36 cellular contexts compared by ENCODE assay signal in genomic region chr1:26344147-26344920, GRCh38. TPM values are rescaled to one million over a fixed set of nuclear protein-coding genes. Genes with fewer than 3 reads are reported as not detected.
"Had no signal": no experiment of that assay in that cellular context is flagged by ENCODE, and none has a peak within 500 bp of the region (broad histone marks: within the 10 kb centered on the region; RNA-seq: fewer than 3 reads in every experiment).

No MANE protein-coding gene starts in this region.

- H3K4me1 ChIP-seq: gastrocnemius medialis had no signal

- DNase-seq: activated CD4-positive, alpha-beta memory T cell treated with anti-CD3 and anti-CD28 coated beads for 36 hours; activated CD4-positive, alpha-beta T cell treated with anti-CD3 and anti-CD28 coated beads, Interleukin-2, amount 10 ng/mL, durations not matched to agents 24 days and 14 days; activated CD4-positive, CD25-positive, alpha-beta regulatory T cell treated with anti-CD3 and anti-CD28 coated beads, Interleukin-2, amount 50 U/mL, for 72 hours; activated CD8-positive, alpha-beta memory T cell treated with anti-CD3 and anti-CD28 coated beads, Interleukin-2, amount 50 U/mL, for 4 hours; activated effector memory CD4-positive, alpha-beta T cell treated with anti-CD3 and anti-CD28 coated beads, Interleukin-2, amount 50 U/mL, for 16 hours; activated naive CD4-positive, alpha-beta T cell treated with anti-CD3 and anti-CD28 coated beads for 36 hours; activated naive CD8-positive, alpha-beta T cell treated with anti-CD3 and anti-CD28 coated beads, Interleukin-2, amount 10 ng/mL, durations not matched to agents 7 days and 5 days; activated T-cell treated with anti-CD3 and anti-CD28 coated beads, Interleukin-2, amount 50 U/mL, for 1 hour; amniotic stem cell; caudate nucleus; cortex of kidney; effector memory CD8-positive, alpha-beta T cell; erythroblast; gastrocnemius medialis; left cardiac atrium; left ventricle myocardium superior; ovary; small intestine; stimulated activated CD4-positive, alpha-beta T cell treated with anti-CD3 and anti-CD28 coated beads, Interleukin-4, amount 100 ng/mL, for 24 hours; T-helper 2 cell; trophoblast cell had no signal

- H3K36me3 ChIP-seq: gastrocnemius medialis, neutrophil, ovary, thoracic aorta had no signal

- ATAC-seq: effector memory CD8-positive, alpha-beta T cell; gastrocnemius medialis; left cardiac atrium; left ventricle myocardium superior; sciatic nerve; stimulated activated effector memory CD8-positive, alpha-beta T cell treated with anti-CD3 and anti-CD28 coated beads, Interleukin-12 subunit alpha, Interleukin-12 subunit beta, amount 100 ng/mL, for 72 hours had no signal

- H3K4me3 Mint-ChIP-seq: activated CD4-positive, alpha-beta memory T cell treated with anti-CD3 and anti-CD28 coated beads for 36 hours; activated CD4-positive, alpha-beta T cell treated with anti-CD3 and anti-CD28 coated beads, Interleukin-2, amount 10 ng/mL, durations not matched to agents 24 days and 14 days; activated naive CD4-positive, alpha-beta T cell treated with anti-CD3 and anti-CD28 coated beads for 36 hours; activated naive CD8-positive, alpha-beta T cell treated with anti-CD3 and anti-CD28 coated beads, Interleukin-2, amount 10 ng/mL, durations not matched to agents 7 days and 5 days; activated T-helper 1 cell treated with anti-CD3 and anti-CD28 coated beads, Interleukin-12 subunit alpha, Interleukin-12 subunit beta, Interleukin-2, Interleukin-4 antibody, amounts not matched to agents 30 ng/mL and 10 ng/mL and 1 ng/mL, durations not matched to agents 14 hours and 24 hours and 36 hours; effector memory CD8-positive, alpha-beta T cell; nephron; stimulated activated effector memory CD8-positive, alpha-beta T cell treated with anti-CD3 and anti-CD28 coated beads, Interleukin-12 subunit alpha, Interleukin-12 subunit beta, amount 100 ng/mL, for 72 hours; stimulated activated naive CD8-positive, alpha-beta T cell treated with anti-CD3 and anti-CD28 coated beads, Interleukin-15, Interleukin-2, amounts not matched to agents 100 ng/mL and 50 ng/mL, for 24 hours had no signal

- H3K27me3 Mint-ChIP-seq: activated CD4-positive, alpha-beta memory T cell treated with anti-CD3 and anti-CD28 coated beads for 36 hours; activated naive CD8-positive, alpha-beta T cell treated with anti-CD3 and anti-CD28 coated beads, Interleukin-2, amount 10 ng/mL, durations not matched to agents 7 days and 5 days; effector memory CD8-positive, alpha-beta T cell; stimulated activated naive CD8-positive, alpha-beta T cell treated with anti-CD3 and anti-CD28 coated beads, Interleukin-15, Interleukin-2, amounts not matched to agents 100 ng/mL and 50 ng/mL, for 24 hours had no signal

- H3K4me1 Mint-ChIP-seq: activated CD4-positive, alpha-beta T cell treated with anti-CD3 and anti-CD28 coated beads, Interleukin-2, amount 10 ng/mL, durations not matched to agents 24 days and 14 days; nephron; stimulated activated effector memory CD8-positive, alpha-beta T cell treated with anti-CD3 and anti-CD28 coated beads, Interleukin-12 subunit alpha, Interleukin-12 subunit beta, amount 100 ng/mL, for 72 hours had no signal

- FAIRE-seq: keratinocyte, small intestine, urothelium cell line had no signal

- H3K27ac ChIP-seq: gastrocnemius medialis, hepatocyte, neutrophil, ovary, thoracic aorta had no signal

- H3K9me3 ChIP-seq: gastrocnemius medialis, neutrophil, ovary, thoracic aorta had no signal

- H3K9me3 Mint-ChIP-seq: activated CD4-positive, alpha-beta memory T cell treated with anti-CD3 and anti-CD28 coated beads for 36 hours; activated CD4-positive, alpha-beta T cell treated with anti-CD3 and anti-CD28 coated beads, Interleukin-2, amount 10 ng/mL, durations not matched to agents 24 days and 14 days; activated naive CD4-positive, alpha-beta T cell treated with anti-CD3 and anti-CD28 coated beads for 36 hours; activated naive CD8-positive, alpha-beta T cell treated with anti-CD3 and anti-CD28 coated beads, Interleukin-2, amount 10 ng/mL, durations not matched to agents 7 days and 5 days; activated T-helper 1 cell treated with anti-CD3 and anti-CD28 coated beads, Interleukin-12 subunit alpha, Interleukin-12 subunit beta, Interleukin-2, Interleukin-4 antibody, amounts not matched to agents 30 ng/mL and 10 ng/mL and 1 ng/mL, durations not matched to agents 14 hours and 24 hours and 36 hours; effector memory CD8-positive, alpha-beta T cell; nephron; stimulated activated effector memory CD8-positive, alpha-beta T cell treated with anti-CD3 and anti-CD28 coated beads, Interleukin-12 subunit alpha, Interleukin-12 subunit beta, amount 100 ng/mL, for 72 hours; stimulated activated naive CD8-positive, alpha-beta T cell treated with anti-CD3 and anti-CD28 coated beads, Interleukin-15, Interleukin-2, amounts not matched to agents 100 ng/mL and 50 ng/mL, for 24 hours had no signal

- H3K27me3 ChIP-seq: gastrocnemius medialis, hepatocyte, ovary had no signal

- H3K27ac Mint-ChIP-seq: activated CD4-positive, alpha-beta memory T cell treated with anti-CD3 and anti-CD28 coated beads for 36 hours; activated CD4-positive, alpha-beta T cell treated with anti-CD3 and anti-CD28 coated beads, Interleukin-2, amount 10 ng/mL, durations not matched to agents 24 days and 14 days; activated naive CD4-positive, alpha-beta T cell treated with anti-CD3 and anti-CD28 coated beads for 36 hours; activated naive CD8-positive, alpha-beta T cell treated with anti-CD3 and anti-CD28 coated beads, Interleukin-2, amount 10 ng/mL, durations not matched to agents 7 days and 5 days; activated T-helper 1 cell treated with anti-CD3 and anti-CD28 coated beads, Interleukin-12 subunit alpha, Interleukin-12 subunit beta, Interleukin-2, Interleukin-4 antibody, amounts not matched to agents 30 ng/mL and 10 ng/mL and 1 ng/mL, durations not matched to agents 14 hours and 24 hours and 36 hours; effector memory CD8-positive, alpha-beta T cell; nephron; progenitor cell of endocrine pancreas; stimulated activated naive CD8-positive, alpha-beta T cell treated with anti-CD3 and anti-CD28 coated beads, Interleukin-15, Interleukin-2, amounts not matched to agents 100 ng/mL and 50 ng/mL, for 24 hours had no signal

- H2AFZ ChIP-seq: hepatocyte had no signal

- H3K4me3 ChIP-seq: gastrocnemius medialis, hepatocyte, ovary, thoracic aorta had no signal

- H3K36me3 Mint-ChIP-seq: activated CD4-positive, alpha-beta memory T cell treated with anti-CD3 and anti-CD28 coated beads for 36 hours; activated naive CD8-positive, alpha-beta T cell treated with anti-CD3 and anti-CD28 coated beads, Interleukin-2, amount 10 ng/mL, durations not matched to agents 7 days and 5 days; stimulated activated effector memory CD8-positive, alpha-beta T cell treated with anti-CD3 and anti-CD28 coated beads, Interleukin-12 subunit alpha, Interleukin-12 subunit beta, amount 100 ng/mL, for 72 hours had no signal

- H3K79me2 ChIP-seq: hepatocyte had no signal

- H3K4me2 ChIP-seq: hepatocyte had no signal

RNA-seq across cellular contexts. Expression of gene CRYBG2, which starts 9.6 kb away (rescaled TPM):
- total RNA-seq: chondrocyte, gastrocnemius medialis, left cardiac atrium, left ventricle myocardium superior, lung microvascular endothelial cell, sciatic nerve, subcutaneous adipose tissue, thoracic aorta had no signal

RNA-seq across cellular contexts. Expression of gene CD52, which starts 26.6 kb away (rescaled TPM):
- total RNA-seq: chondrocyte, lung microvascular endothelial cell, renal cortical epithelial cell had no signal

RNA-seq across cellular contexts. Expression of gene ZNF683, which starts 28.2 kb away (rescaled TPM):
- total RNA-seq: activated CD4-positive, alpha-beta memory T cell treated with anti-CD3 and anti-CD28 coated beads for 36 hours; activated CD4-positive, alpha-beta T cell treated with anti-CD3 and anti-CD28 coated beads, Interleukin-2, amount 10 ng/mL, durations not matched to agents 24 days and 14 days; activated naive CD4-positive, alpha-beta T cell treated with anti-CD3 and anti-CD28 coated beads for 36 hours; activated T-helper 1 cell treated with anti-CD3 and anti-CD28 coated beads, Interleukin-12 subunit alpha, Interleukin-12 subunit beta, Interleukin-2, Interleukin-4 antibody, amounts not matched to agents 30 ng/mL and 10 ng/mL and 1 ng/mL, durations not matched to agents 14 hours and 24 hours and 36 hours; chondrocyte; gastrocnemius medialis; hepatocyte; left ventricle myocardium superior; lung microvascular endothelial cell; progenitor cell of endocrine pancreas; renal cortical epithelial cell; subcutaneous adipose tissue; thoracic aorta had no signal
- polyA plus RNA-seq: hepatocyte, keratinocyte had no signal
